ENCODE assay signal across 8 cellular contexts in the genomic region with DNA sequence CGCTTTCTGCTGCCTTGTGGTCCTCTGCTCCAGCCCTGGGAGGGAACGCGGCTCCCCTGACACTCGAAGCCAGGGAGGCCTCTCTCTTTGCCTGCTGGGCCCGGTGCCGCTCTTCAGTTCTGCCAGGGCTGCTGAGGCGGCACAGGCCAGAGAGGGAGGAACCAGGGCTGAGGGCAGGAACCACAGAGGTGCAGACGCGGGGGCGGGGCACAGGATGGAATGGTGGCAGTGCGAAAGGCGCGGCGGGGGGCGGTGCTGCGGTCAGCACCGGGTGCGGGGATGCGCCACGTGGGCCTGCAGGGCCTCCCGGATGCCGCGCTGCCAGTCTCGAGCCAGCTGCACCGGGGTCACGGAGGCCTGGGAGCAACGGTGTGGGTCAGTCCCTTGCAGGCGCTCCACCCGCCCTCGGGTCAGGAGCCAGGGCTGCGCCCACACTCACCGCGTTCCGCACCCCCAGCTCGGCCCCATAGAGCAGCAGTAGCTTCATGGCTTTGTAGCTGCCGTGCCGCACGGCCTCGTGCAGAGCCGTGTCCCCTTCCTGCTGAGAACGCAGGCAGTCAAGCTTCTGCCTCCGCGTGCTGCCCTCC. TPM values are rescaled to one million over a fixed set of nuclear protein-coding genes. Genes with fewer than 3 reads are reported as not detected.
DNase-seq lines count a peak whose midpoint lies in the region; ATAC-seq and TF ChIP-seq lines count a peak whose summit lies in the region.

No MANE protein-coding gene starts in this region.

- POLR2A ChIA-PET in activated CD8-positive, alpha-beta T cell treated with anti-CD3 and anti-CD28 coated beads for 36 hours (lab: Charles Lee): interaction anchor here (0.7 to 1.6 kb wide), 5 partner anchors 8 to 123 kb away, joined by 3 to 8 read pairs (median 4); partner anchors contain the start of gene ANKRD39

- ATAC-seq in GM18498 (IDR thresholded peaks at IDR 0.05; ENCODE audit: unreplicated experiment): peak; percentile 85
- ATAC-seq in HG03280 (IDR thresholded peaks at IDR 0.05; ENCODE audit: unreplicated experiment): peak; percentile 64
- peak; percentile 92 for ATAC-seq in activated CD8-positive, alpha-beta T cell treated with anti-CD3 and anti-CD28 coated beads for 36 hours
- ATAC-seq in left cardiac atrium: peak; percentile 47

- H3K9me3 Mint-ChIP-seq in activated CD8-positive, alpha-beta T cell treated with anti-CD3 and anti-CD28 coated beads for 36 hours: no peaks in the 10 kb centered on the region

- peak overlapping the region; percentile 61 for H3K27ac Mint-ChIP-seq in activated CD8-positive, alpha-beta T cell treated with anti-CD3 and anti-CD28 coated beads for 36 hours

- peak; percentile 92 for DNase-seq in activated CD8-positive, alpha-beta T cell treated with anti-CD3 and anti-CD28 coated beads for 36 hours
- DNase-seq in left cardiac atrium: peak; percentile 65
- peak; percentile 66 for DNase-seq in stimulated activated CD8-positive, alpha-beta memory T cell treated with anti-CD3 and anti-CD28 coated beads, Interleukin-12 subunit alpha, Interleukin-12 subunit beta, amount 100 ng/mL, for 4 hours (ENCODE audit: low read depth)
- no peak for DNase-seq in NCI-H1105 treated with DMSO at 0.1 percent for 48 hours (lab: John Stamatoyannopoulos, UW)
- DNase-seq in D341Med (ENCODE audit: low spot score): no peak
- no peak for DNase-seq in DMS114 treated with DMSO at 0.1 percent for 48 hours (lab: John Stamatoyannopoulos, UW; ENCODE audit: unreplicated experiment)

- H3K27me3 Mint-ChIP-seq in activated CD8-positive, alpha-beta T cell treated with anti-CD3 and anti-CD28 coated beads for 36 hours: no peaks in the 10 kb centered on the region

- H3K4me1 Mint-ChIP-seq in activated CD8-positive, alpha-beta T cell treated with anti-CD3 and anti-CD28 coated beads for 36 hours (ENCODE audit: low read depth): peaks cover 18% of the 10 kb centered on the region

- CTCF ChIA-PET in activated CD8-positive, alpha-beta T cell treated with anti-CD3 and anti-CD28 coated beads for 36 hours (lab: Charles Lee): interaction anchor here (0.9 to 2.0 kb wide), 4 partner anchors 18 to 112 kb away, joined by 3 to 9 read pairs (median 4); partner anchors contain the start of genes ANKRD39 and CNNM3

- intact Hi-C loops in activated CD8-positive, alpha-beta T cell treated with anti-CD3 and anti-CD28 coated beads for 36 hours (cut with micrococcal nuclease): no loop called here
- intact Hi-C loops in left cardiac atrium (cut with DNase I): no loop called here

- TF ChIP-seq CTCF in activated CD8-positive, alpha-beta T cell treated with anti-CD3 and anti-CD28 coated beads for 36 hours (IDR thresholded peaks at IDR 0.05): no peak

- H3K4me3 Mint-ChIP-seq in activated CD8-positive, alpha-beta T cell treated with anti-CD3 and anti-CD28 coated beads for 36 hours: peak overlapping the region; percentile 42

- peaks cover 5% of the 10 kb centered on the region for H3K36me3 Mint-ChIP-seq in activated CD8-positive, alpha-beta T cell treated with anti-CD3 and anti-CD28 coated beads for 36 hours (ENCODE audit: low read depth)

RNA-seq across cellular contexts. Expression of gene ANKRD23, which starts 4.4 kb away (rescaled TPM):
- 1 to 10 TPM; 5.3 to 5.7 TPM for total RNA-seq in activated CD8-positive, alpha-beta T cell treated with anti-CD3 and anti-CD28 coated beads for 36 hours
- total RNA-seq in left cardiac atrium: 10 to 100 TPM; 18.4 to 24.7 TPM

RNA-seq across cellular contexts. Expression of gene ANKRD39, which starts 18.4 kb away (rescaled TPM):
- total RNA-seq in activated CD8-positive, alpha-beta T cell treated with anti-CD3 and anti-CD28 coated beads for 36 hours: 10 to 100 TPM; 22.6 TPM
- 10 to 100 TPM; 11.9 to 12.4 TPM for total RNA-seq in left cardiac atrium

RNA-seq across cellular contexts. Expression of gene CNNM3, which starts 23.3 kb away (rescaled TPM):
- total RNA-seq in activated CD8-positive, alpha-beta T cell treated with anti-CD3 and anti-CD28 coated beads for 36 hours: 10 to 100 TPM; 15.8 to 19.3 TPM
- total RNA-seq in left cardiac atrium: 10 to 100 TPM in 1 of 2 donors, 1 to 10 TPM in 1; 9.6 to 10.3 TPM

RNA-seq across cellular contexts. Expression of gene SEMA4C, which starts 30.5 kb away (rescaled TPM):
- total RNA-seq in activated CD8-positive, alpha-beta T cell treated with anti-CD3 and anti-CD28 coated beads for 36 hours: 10 to 100 TPM; 10.4 to 12.4 TPM
- 10 to 100 TPM; 22.1 to 24.8 TPM for total RNA-seq in left cardiac atrium

Comparison
In these comparisons a context has a peak if more than half of its experiments do, and no peak if none do; other contexts are left out.
1. DNase-seq: peak in activated CD8-positive, alpha-beta T cell treated with anti-CD3 and anti-CD28 coated beads for 36 hours (single experiment), left cardiac atrium (single experiment) and stimulated activated CD8-positive, alpha-beta memory T cell treated with anti-CD3 and anti-CD28 coated beads, Interleukin-12 subunit alpha, Interleukin-12 subunit beta, amount 100 ng/mL, for 4 hours (single experiment); none in NCI-H1105 treated with DMSO at 0.1 percent for 48 hours (single experiment), D341Med (single experiment) and DMS114 treated with DMSO at 0.1 percent for 48 hours (single experiment).
2. Peak in every context shown above with its lines, with median percentiles within 50 percentile points of each other: ATAC-seq.